In the genomic region with DNA sequence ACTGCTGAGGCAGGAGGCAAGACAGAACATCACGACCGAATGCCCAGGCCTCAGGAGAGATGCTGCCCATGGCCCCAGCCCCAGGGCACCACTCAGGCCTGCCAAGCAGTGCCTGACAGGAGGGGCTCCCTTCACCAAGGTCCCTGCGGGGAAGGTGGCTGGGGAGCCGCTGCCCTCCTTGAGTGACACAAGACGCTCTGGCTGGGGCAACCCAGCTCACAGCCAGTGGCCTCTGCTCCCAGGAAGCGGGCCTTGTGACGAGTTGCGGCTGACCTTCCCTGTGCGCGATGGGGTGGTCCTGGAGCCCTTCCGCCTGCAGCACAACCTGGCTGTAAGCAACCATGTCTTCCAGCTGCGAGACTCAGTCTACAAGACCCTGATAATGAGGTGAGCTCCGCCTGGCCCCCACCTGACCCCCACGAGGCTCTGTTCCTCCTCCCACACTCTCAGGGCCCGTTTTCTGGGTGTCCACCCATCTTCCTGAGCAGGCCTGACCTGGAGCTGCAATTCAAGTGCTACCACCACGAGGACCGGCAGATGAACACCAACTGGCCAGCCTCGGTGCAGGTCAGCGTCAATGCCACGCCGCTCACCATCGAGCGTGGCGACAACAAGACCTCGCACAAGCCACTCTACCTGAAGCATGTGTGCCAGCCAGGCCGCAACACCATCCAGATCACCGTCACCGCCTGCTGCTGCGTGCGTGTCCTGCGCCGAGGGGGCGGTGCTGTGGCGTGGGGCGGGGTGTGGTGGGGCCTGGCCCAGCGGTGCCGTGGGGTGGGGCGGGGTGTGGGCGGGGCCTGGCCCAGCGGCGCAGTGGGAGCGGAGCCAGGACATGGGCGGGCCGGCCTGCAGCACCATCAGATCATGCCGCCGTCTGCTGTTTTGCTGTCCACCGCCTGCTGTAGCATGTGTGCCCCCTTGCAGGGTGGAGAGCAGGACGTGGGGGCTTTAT, we compare ENCODE assay signal across 15 cellular contexts. TPM values are rescaled to one million over a fixed set of nuclear protein-coding genes. Genes with fewer than 3 reads are reported as not detected.
A peak's percentile ranks its signal among the peaks of the same experiment; 100 is the strongest.
DNase-seq lines count a peak whose midpoint lies in the region; ATAC-seq and TF ChIP-seq lines count a peak whose summit lies in the region.
"Had no signal": no experiment of that assay in that cellular context is flagged by ENCODE, and none has a peak within 500 bp of the region (broad histone marks: within the 10 kb centered on the region; RNA-seq: fewer than 3 reads in every experiment).

No MANE protein-coding gene starts in this region.

- peaks cover 100% of the 10 kb centered on the region for H3K36me3 ChIP-seq in lower lobe of right lung
- peaks cover 10% of the 10 kb centered on the region for H3K36me3 ChIP-seq in urinary bladder (ENCODE audit: insufficient read depth)

- WGBS in urinary bladder: 70% methylated on average over 48 of the region's 48 CpGs

- peak; percentile 49 for DNase-seq in NCI-H460 (ENCODE audit: extremely low read depth, low read depth)
- DNase-seq in epithelial cell of esophagus (ENCODE audit: low read depth): peak; percentile 45
- no peak for DNase-seq in lower lobe of right lung
- no peak for DNase-seq in activated effector memory CD4-positive, alpha-beta T cell treated with anti-CD3 and anti-CD28 coated beads, Interleukin-2, amount 50 U/mL, for 16 hours
- no peak for DNase-seq in activated naive CD4-positive, alpha-beta T cell treated with anti-CD3 and anti-CD28 coated beads, Interleukin-2, amount 50 U/mL, for 72 hours (ENCODE audit: low spot score in 2 of 2)
- DNase-seq: activated CD8-positive, alpha-beta T cell treated with anti-CD3 and anti-CD28 coated beads, Interleukin-2, amount 10 ng/mL, durations not matched to agents 7 days and 5 days; activated naive CD4-positive, alpha-beta T cell treated with anti-CD3 and anti-CD28 coated beads for 36 hours; cerebellar nuclear complex; KBM-7; NCI-H1930; T-helper 2 cell had no signal

- intact Hi-C loops in lower lobe of right lung (cut with DNase I): no loop called here

- H3K27me3 ChIP-seq in lower lobe of right lung (ENCODE audit: low read depth): no peaks in the 10 kb centered on the region

- ATAC-seq in lower lobe of right lung (peak; percentile 48 to 54), GM19324 (IDR thresholded peaks at IDR 0.05; ENCODE audit: low FRiP score, unreplicated experiment) (no peak), GM21786 (IDR thresholded peaks at IDR 0.05; ENCODE audit: unreplicated experiment) (no peak)
- no peak for ATAC-seq in activated naive CD4-positive, alpha-beta T cell treated with anti-CD3 and anti-CD28 coated beads, Interleukin-2, amount 50 U/mL, for 72 hours
- ATAC-seq: activated CD8-positive, alpha-beta T cell treated with anti-CD3 and anti-CD28 coated beads, Interleukin-2, amount 10 ng/mL, durations not matched to agents 7 days and 5 days had no signal

- peaks cover 4 to 6% of the 10 kb centered on the region in 2 donors for H3K36me3 Mint-ChIP-seq in activated naive CD4-positive, alpha-beta T cell treated with anti-CD3 and anti-CD28 coated beads, Interleukin-2, amount 50 U/mL, for 72 hours

- H3K9me3 ChIP-seq in lower lobe of right lung: no peaks in the 10 kb centered on the region

- H3K4me3 ChIP-seq in epithelial cell of esophagus (ENCODE audit: low read length) (no peak overlapping the region), lower lobe of right lung (no peak overlapping the region), urinary bladder (ENCODE audit: low read depth, low read length) (no peak overlapping the region)
- H3K4me3 ChIP-seq: lung had no signal

- no peaks in the 10 kb centered on the region for H3K9me3 Mint-ChIP-seq in activated naive CD4-positive, alpha-beta T cell treated with anti-CD3 and anti-CD28 coated beads, Interleukin-2, amount 50 U/mL, for 72 hours
- H3K9me3 Mint-ChIP-seq: activated naive CD4-positive, alpha-beta T cell treated with anti-CD3 and anti-CD28 coated beads for 36 hours had no signal

- H3K27ac Mint-ChIP-seq in activated naive CD4-positive, alpha-beta T cell treated with anti-CD3 and anti-CD28 coated beads, Interleukin-2, amount 50 U/mL, for 72 hours: no peak overlapping the region
- H3K27ac Mint-ChIP-seq: activated naive CD4-positive, alpha-beta T cell treated with anti-CD3 and anti-CD28 coated beads for 36 hours had no signal

- TF ChIP-seq CTCF in epithelial cell of esophagus (IDR thresholded peaks at IDR 0.05; ENCODE audit: insufficient read depth, low read depth, low read length, missing control alignments) (no peak), lower lobe of right lung (IDR thresholded peaks at IDR 0.05) (no peak)

- H3K4me1 ChIP-seq in lower lobe of right lung (peaks cover 12% of the 10 kb centered on the region), urinary bladder (ENCODE audit: insufficient read depth) (no peaks in the 10 kb centered on the region)

- H3K27ac ChIP-seq in lower lobe of right lung (no peak overlapping the region), urinary bladder (ENCODE audit: low read depth) (peak overlapping the region; percentile 53)

RNA-seq across cellular contexts. Expression of gene ZMIZ2, which starts 12.8 kb away (rescaled TPM):
- 20.9 and 21.0 TPM in 2 replicates for total RNA-seq in NCI-H460 (2014; rRNA removed; shearing (Covaris generic))
- 42.5 and 55.2 TPM in 2 replicates for polyA plus RNA-seq in NCI-H460 (2014; cell fraction: nucleus; rRNA removed)
- total RNA-seq in lower lobe of right lung (97.9 TPM), urinary bladder (13.3 TPM)
- 36.7 TPM for polyA plus RNA-seq in urinary bladder
- 100 to 1,000 TPM; 124 to 176 TPM for total RNA-seq in activated naive CD4-positive, alpha-beta T cell treated with anti-CD3 and anti-CD28 coated beads, Interleukin-2, amount 50 U/mL, for 72 hours

RNA-seq across cellular contexts. Expression of gene PPIA, which starts 35.0 kb away (rescaled TPM):
- total RNA-seq in NCI-H460 (2014; rRNA removed; shearing (Covaris generic)): 4,126 and 4,272 TPM in 2 replicates
- polyA plus RNA-seq in NCI-H460 (2014; cell fraction: nucleus; rRNA removed): 2,201 and 4,057 TPM in 2 replicates
- total RNA-seq in lower lobe of right lung (964 TPM), urinary bladder (1,408 TPM)
- polyA plus RNA-seq in urinary bladder: 1,866 TPM
- total RNA-seq in activated naive CD4-positive, alpha-beta T cell treated with anti-CD3 and anti-CD28 coated beads, Interleukin-2, amount 50 U/mL, for 72 hours: 1,000 to 10,000 TPM; 2,757 to 2,768 TPM

Comparison
In these comparisons a context has a peak if more than half of its experiments do, and no peak if none do; other contexts are left out.
1. DNase-seq: peak in NCI-H460 (single experiment) and epithelial cell of esophagus (single experiment); none in lower lobe of right lung (single experiment), activated effector memory CD4-positive, alpha-beta T cell treated with anti-CD3 and anti-CD28 coated beads, Interleukin-2, amount 50 U/mL, for 16 hours (single experiment) and activated naive CD4-positive, alpha-beta T cell treated with anti-CD3 and anti-CD28 coated beads, Interleukin-2, amount 50 U/mL, for 72 hours (0 of 2).
2. ATAC-seq: peak in lower lobe of right lung (2 of 2); none in GM19324 (single experiment), GM21786 (single experiment) and activated naive CD4-positive, alpha-beta T cell treated with anti-CD3 and anti-CD28 coated beads, Interleukin-2, amount 50 U/mL, for 72 hours (0 of 2).